In the genomic region with DNA sequence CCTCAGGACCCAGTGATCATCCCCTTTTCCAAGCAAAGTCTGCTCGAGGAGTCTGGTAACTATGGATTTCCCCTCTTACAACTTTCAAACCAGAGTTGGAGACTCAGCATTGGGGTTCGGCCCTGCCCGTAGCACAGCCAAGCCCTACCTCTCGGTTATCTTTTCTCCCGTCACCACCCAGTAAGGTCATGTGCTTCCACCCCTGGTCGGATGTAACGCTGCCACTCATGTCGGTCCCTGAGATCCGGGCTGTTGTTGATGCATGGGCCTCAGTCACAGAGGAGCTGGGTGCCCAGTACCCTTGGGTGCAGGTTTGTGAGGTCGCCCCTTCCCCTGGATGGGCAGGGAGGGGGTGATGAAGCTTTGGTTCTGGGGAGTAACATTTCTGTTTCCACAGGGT, we compare ENCODE assay signal across 1 cellular context.
TF ChIP-seq lines count a peak whose summit lies in the region.

No MANE protein-coding gene starts in this region.

TF ChIP-seq in HepG2, 621 proteins besides CTCF, POLR2A, EP300 and RAD21:
- TF ChIP-seq ZNF512 (CRISPR knock-in tag; IDR thresholded peaks at IDR 0.05) (no peak), ZNF367 (CRISPR knock-in tag; IDR thresholded peaks at IDR 0.05; ENCODE audit: borderline replicate concordance) (no peak), HMG20A (CRISPR knock-in tag; IDR thresholded peaks at IDR 0.05; ENCODE audit: borderline replicate concordance) (no peak), ZNF510 (CRISPR knock-in tag; IDR thresholded peaks at IDR 0.05; ENCODE audit: low read depth) (no peak), PAWR (CRISPR knock-in tag; IDR thresholded peaks at IDR 0.05; ENCODE audit: borderline replicate concordance) (no peak), XRCC5 (optimal IDR thresholded peaks at IDR 0.05; ENCODE audit: low read length) (no peak), PITX1 (CRISPR knock-in tag; IDR thresholded peaks at IDR 0.05) (no peak), MED8 (CRISPR knock-in tag; IDR thresholded peaks at IDR 0.05; ENCODE audit: insufficient replicate concordance) (no peak), NFAT5 (CRISPR knock-in tag; IDR thresholded peaks at IDR 0.05) (no peak), TFE3 (CRISPR knock-in tag; IDR thresholded peaks at IDR 0.05) (0 out of 2 replicates have a peak, but pooled peaks have one; percentile 15), FOXK2 (IDR thresholded peaks at IDR 0.05) (no peak), YEATS4 (CRISPR knock-in tag; IDR thresholded peaks at IDR 0.05; ENCODE audit: borderline replicate concordance) (no peak), ZFX (CRISPR knock-in tag; IDR thresholded peaks at IDR 0.05; ENCODE audit: low read depth) (no peak), PCBP2 (optimal IDR thresholded peaks at IDR 0.05; ENCODE audit: low read depth, low read length, poor library complexity, severe bottlenecking) (no peak), SAP130 (CRISPR knock-in tag; IDR thresholded peaks at IDR 0.05; ENCODE audit: low read depth) (peak; percentile 47; the same call in 1 of the 2 replicates)
- TF ChIP-seq, protein P1, sequence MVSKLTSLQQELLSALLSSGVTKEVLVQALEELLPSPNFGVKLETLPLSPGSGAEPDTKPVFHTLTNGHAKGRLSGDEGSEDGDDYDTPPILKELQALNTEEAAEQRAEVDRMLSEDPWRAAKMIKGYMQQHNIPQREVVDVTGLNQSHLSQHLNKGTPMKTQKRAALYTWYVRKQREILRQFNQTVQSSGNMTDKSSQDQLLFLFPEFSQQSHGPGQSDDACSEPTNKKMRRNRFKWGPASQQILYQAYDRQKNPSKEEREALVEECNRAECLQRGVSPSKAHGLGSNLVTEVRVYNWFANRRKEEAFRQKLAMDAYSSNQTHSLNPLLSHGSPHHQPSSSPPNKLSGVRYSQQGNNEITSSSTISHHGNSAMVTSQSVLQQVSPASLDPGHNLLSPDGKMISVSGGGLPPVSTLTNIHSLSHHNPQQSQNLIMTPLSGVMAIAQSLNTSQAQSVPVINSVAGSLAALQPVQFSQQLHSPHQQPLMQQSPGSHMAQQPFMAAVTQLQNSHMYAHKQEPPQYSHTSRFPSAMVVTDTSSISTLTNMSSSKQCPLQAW (CRISPR knock-in tag; IDR thresholded peaks at IDR 0.05), result no peak
